In the genomic region with DNA sequence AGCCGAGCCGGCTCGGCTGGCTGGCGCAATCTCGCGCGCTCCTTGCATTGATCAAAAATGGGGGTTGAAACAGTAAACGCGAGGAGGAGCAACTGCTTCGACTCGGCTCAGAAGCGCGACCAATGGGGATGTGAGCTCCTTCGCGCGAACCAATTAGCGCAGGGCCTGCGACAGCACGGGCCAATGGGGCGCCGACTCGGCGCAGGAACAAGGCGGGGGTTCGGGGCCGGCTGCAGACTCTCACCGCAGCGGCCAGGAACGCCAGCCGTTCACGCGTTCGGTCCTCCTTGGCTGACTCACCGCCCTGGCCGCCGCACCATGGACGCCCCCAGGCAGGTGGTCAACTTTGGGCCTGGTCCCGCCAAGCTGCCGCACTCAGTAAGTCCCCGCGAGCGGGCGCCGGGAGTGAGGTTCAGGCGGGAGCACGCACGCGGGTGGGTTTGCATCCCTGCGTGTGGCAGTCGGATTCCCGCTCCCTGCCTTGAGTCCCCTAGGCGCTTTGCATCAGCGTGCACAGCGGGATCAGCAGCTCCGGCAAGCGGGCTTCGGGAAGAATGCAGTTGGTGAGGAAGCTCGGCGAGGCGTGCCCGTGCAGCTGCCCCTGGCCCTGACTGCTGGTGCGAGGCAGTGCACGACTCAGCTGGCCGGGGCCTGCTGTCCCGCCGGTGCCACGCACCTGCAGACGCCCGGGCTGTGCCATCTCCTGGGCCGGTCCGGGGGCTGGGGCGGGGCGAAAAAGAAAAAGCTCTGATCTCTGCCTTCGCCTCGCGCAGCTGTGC, we compare ENCODE assay signal across 8 cellular contexts. TPM values are rescaled to one million over a fixed set of nuclear protein-coding genes. Genes with fewer than 3 reads are reported as not detected.
DNase-seq lines count a peak whose midpoint lies in the region; ATAC-seq and TF ChIP-seq lines count a peak whose summit lies in the region.

A gene (plus strand): TSS at position 233 of the 779 bp plus-strand sequence. CDS start 86 bp downstream, at position 319.

- H3K4me1 Mint-ChIP-seq in Calu3 (ENCODE audit: low read depth, unreplicated experiment) = peaks cover 8% of the 10 kb centered on the region

- WGBS in HUES64 = under 1% methylated on average over 76 of the region's 76 CpGs

- H3K27me3 ChIP-seq in HUES64 (ENCODE audit: insufficient read depth, low read length) (no peaks in the 10 kb centered on the region), OCI-LY1 (ENCODE audit: insufficient read depth, low read length) (no peaks in the 10 kb centered on the region)

- H3K4me1 ChIP-seq in HUES64 (ENCODE audit: insufficient read depth, low read length) (peaks cover 13% of the 10 kb centered on the region), OCI-LY1 (ENCODE audit: insufficient read depth, low read length, severe bottlenecking) (peaks cover 20% of the 10 kb centered on the region)

- no peaks in the 10 kb centered on the region for H3K27me3 Mint-ChIP-seq in Calu3 (ENCODE audit: unreplicated experiment)

- no peaks in the 10 kb centered on the region for H4K20me1 ChIP-seq in OCI-LY1 (ENCODE audit: insufficient read depth, low read length)

- H3K4me3 Mint-ChIP-seq in Calu3 (ENCODE audit: low read depth, unreplicated experiment) = peak within 1 kb of the TSS; percentile 91

- H3K9ac ChIP-seq in HUES64 (ENCODE audit: low read depth, low read length) (peak within 1 kb of the TSS; percentile 95), OCI-LY1 (ENCODE audit: low read length) (peak within 1 kb of the TSS; percentile 84)

- peaks cover 8% of the 10 kb centered on the region; the same call in 1 of the 2 replicates for H3K79me2 ChIP-seq in OCI-LY1 (ENCODE audit: insufficient read depth, low read length)

- H3F3A ChIP-seq in OCI-LY1 (ENCODE audit: insufficient read depth, low read length) = no peaks in the 10 kb centered on the region

- H3K36me3 Mint-ChIP-seq in Calu3 (ENCODE audit: insufficient read depth, unreplicated experiment) = peaks cover 39% of the 10 kb centered on the region

- H3K4me3 ChIP-seq in HUES64 (ENCODE audit: low read length) (peak within 1 kb of the TSS; percentile 76), OCI-LY1 (ENCODE audit: low read depth, low read length, poor library complexity, severe bottlenecking) (peak within 1 kb of the TSS; percentile 86)

- H3K9me2 ChIP-seq in OCI-LY1 (ENCODE audit: low read depth, low read length) = no peaks in the 10 kb centered on the region

- H2AFZ ChIP-seq in OCI-LY1 (ENCODE audit: low read length) = peak within 1 kb of the TSS; percentile 12; the same call in 1 of the 2 replicates

- TF ChIP-seq CTCF in Calu3 (IDR thresholded peaks at IDR 0.05; ENCODE audit: unreplicated experiment) = no peak
- no peak for TF ChIP-seq CTCF in OCI-LY1 (IDR thresholded peaks at IDR 0.05; ENCODE audit: low read length)

- DNase-seq in Calu3 (peak; percentile 89), epidermal melanocyte (ENCODE audit: insufficient read length, low spot score) (peak; percentile 98), middle frontal gyrus (ENCODE audit: extremely low spot score, low spot score) (peak; percentile 95)
- peak; percentile 84 for DNase-seq in activated CD8-positive, alpha-beta memory T cell treated with anti-CD3 and anti-CD28 coated beads, Interleukin-2, amount 50 U/mL, for 4 hours
- DNase-seq in stimulated activated CD8-positive, alpha-beta memory T cell treated with anti-CD3 and anti-CD28 coated beads, Interleukin-2, amount 100 ng/mL, for 1 hour (ENCODE audit: low read depth in 2 of 2) = peak; percentile 66 to 78

- H3K27ac Mint-ChIP-seq in Calu3 (ENCODE audit: unreplicated experiment) = peak within 1 kb of the TSS; percentile 95

- peak within 1 kb of the TSS; percentile 86 for H3K4me2 ChIP-seq in OCI-LY1 (ENCODE audit: low read length)

- intact Hi-C loops in Calu3 (cut with micrococcal nuclease; ENCODE audit: unreplicated experiment) = no loop called here

- CTCF ChIA-PET in Calu3 (lab: Charles Lee) = interaction anchor here (0.6 to 1.1 kb wide), 3 partner anchors 14 to 57 kb away, joined by 4 to 6 read pairs (median 5); no protein-coding TSS in a partner anchor

- no peaks in the 10 kb centered on the region for H3K9me3 Mint-ChIP-seq in Calu3 (ENCODE audit: low read depth, unreplicated experiment)

- H3K27ac ChIP-seq in HUES64 (ENCODE audit: low read depth, low read length) = peak within 1 kb of the TSS; percentile 98
- H3K27ac ChIP-seq in OCI-LY1 (ENCODE audit: low read depth, low read length, poor library complexity, severe bottlenecking) = peak within 1 kb of the TSS; percentile 55

- H3K9me3 ChIP-seq in HUES64 (ENCODE audit: insufficient read depth, low read depth, low read length) (no peaks in the 10 kb centered on the region), OCI-LY1 (ENCODE audit: low read length) (no peaks in the 10 kb centered on the region)

- H3K36me3 ChIP-seq in HUES64 (ENCODE audit: insufficient read depth, low read length) (peaks cover 25% of the 10 kb centered on the region), OCI-LY1 (ENCODE audit: insufficient read depth, low read length) (peaks cover 18% of the 10 kb centered on the region; the same call in 1 of the 2 replicates)

- BruUV-seq in Calu3 (replicated peaks; lab: Mats Ljungman, UMichigan) = no TSS peak

- peak; percentile 99 for ATAC-seq in GM21515 (IDR thresholded peaks at IDR 0.05; ENCODE audit: unreplicated experiment)

RNA-seq across cellular contexts. Expression of the gene that starts here (rescaled TPM):
- 56.0 and 69.5 TPM in 2 replicates for total RNA-seq in Calu3 (2022)
- polyA plus RNA-seq in HUES64 (2013, experiment 1 of 2) = 209 TPM
- polyA plus RNA-seq in HUES64 (2013, experiment 2 of 2) = 213 TPM

Comparison
In these comparisons a context has a peak if more than half of its experiments do, and no peak if none do; other contexts are left out.
1. Peak in every context shown above with its lines: DNase-seq, ATAC-seq, H3K4me3 ChIP-seq and H3K27ac ChIP-seq.